ENCODE assay signal across 17 cellular contexts in the genomic region with DNA sequence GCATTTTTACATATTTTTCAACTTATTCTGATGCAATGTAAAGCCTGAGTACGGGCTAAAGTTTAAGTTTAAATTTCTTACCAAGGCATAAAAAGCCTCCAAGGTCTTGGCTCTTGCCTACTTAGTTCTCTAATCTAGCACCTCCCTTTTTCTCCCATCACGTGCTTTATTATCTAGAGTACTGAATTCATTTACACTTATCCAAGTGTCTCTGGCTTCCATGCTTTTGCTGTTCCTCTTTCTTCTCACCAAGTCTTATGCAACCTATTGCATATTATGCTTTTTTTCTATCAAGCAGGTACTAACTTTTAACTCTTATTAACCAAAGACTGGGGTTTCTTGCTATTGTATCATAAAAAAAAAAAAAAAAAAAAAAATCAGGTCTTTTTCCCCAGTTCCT. TPM values are rescaled to one million over a fixed set of nuclear protein-coding genes. Genes with fewer than 3 reads are reported as not detected.
A peak's percentile ranks its signal among the peaks of the same experiment; 100 is the strongest.
DNase-seq lines count a peak whose midpoint lies in the region; ATAC-seq and TF ChIP-seq lines count a peak whose summit lies in the region.
"Had no signal": no experiment of that assay in that cellular context is flagged by ENCODE, and none has a peak within 500 bp of the region (broad histone marks: within the 10 kb centered on the region; RNA-seq: fewer than 3 reads in every experiment).

No MANE protein-coding gene starts in this region.

- peak overlapping the region; percentile 19 for H3K4me3 Mint-ChIP-seq in T-helper 17 cell
- H3K4me3 Mint-ChIP-seq: B cell; CD4-positive, alpha-beta memory T cell; IgD-negative memory B cell; T-cell had no signal

- no peak for TF ChIP-seq POLR2A in ovary (IDR thresholded peaks at IDR 0.05)

- no peaks in the 10 kb centered on the region for H3K9me2 ChIP-seq in PC-3 (replicated peaks; ENCODE audit: low read length)

- no peak overlapping the region for H3K4me3 ChIP-seq in ovary
- H3K4me3 ChIP-seq in PC-3 (ENCODE audit: low read length): no peak overlapping the region

- no peaks in the 10 kb centered on the region for H3K27me3 Mint-ChIP-seq in T-helper 17 cell
- H3K27me3 Mint-ChIP-seq: B cell; CD4-positive, alpha-beta memory T cell; IgD-negative memory B cell; T-cell had no signal

- no peaks in the 10 kb centered on the region for H3K36me3 ChIP-seq in ovary
- no peaks in the 10 kb centered on the region for H3K36me3 ChIP-seq in PC-3 (ENCODE audit: low read depth, low read length)

- BruUV-seq in PC-3 (replicated peaks; lab: Mats Ljungman, UMichigan): no TSS peak

- H3K9ac ChIP-seq in PC-3 (ENCODE audit: low read length): no peak overlapping the region

- TF ChIP-seq EP300 in ovary (IDR thresholded peaks at IDR 0.05): no peak

- H2AFZ ChIP-seq in PC-3 (ENCODE audit: low read length): no peak overlapping the region

- no peaks in the 10 kb centered on the region for H3F3A ChIP-seq in PC-3 (ENCODE audit: low read length, unreplicated experiment)

- intact Hi-C loops in ovary (cut with DNase I) (loop anchor here in 1 of 4 donors (10.0 kb wide), 1 partner anchor 60 kb away; no protein-coding TSS in a partner anchor), PC-3 (cut with micrococcal nuclease) (no loop called here)

- no peaks in the 10 kb centered on the region for H4K20me1 ChIP-seq in PC-3 (ENCODE audit: low read length)

- H3K27me3 ChIP-seq in ovary (no peaks in the 10 kb centered on the region), PC-3 (ENCODE audit: low read length) (no peaks in the 10 kb centered on the region)

- H3K27ac ChIP-seq in ovary (no peak overlapping the region), PC-3 (ENCODE audit: low read length) (no peak overlapping the region)
- H3K27ac ChIP-seq: RWPE1 had no signal

- POLR2A ChIA-PET in PC-3 (lab: Charles Lee; ENCODE audit: unreplicated experiment): no interaction called here

- CTCF ChIA-PET in PC-3 (lab: Charles Lee): no interaction called here

- H3K4me1 Mint-ChIP-seq in T-helper 17 cell: peaks cover 22% of the 10 kb centered on the region

- H3K36me3 Mint-ChIP-seq in T-helper 17 cell (ENCODE audit: low read depth): peaks cover 2% of the 10 kb centered on the region

- ATAC-seq in T-helper 17 cell: no peak
- no peak for ATAC-seq in PC-3
- ATAC-seq: T-cell had no signal

- DNase-seq in Kasumi-1 (lab: John Stamatoyannopoulos, UW) (peak; percentile 35 to 39), NOMO-1 treated with DMSO at 0.1 percent for 48 hours (lab: John Stamatoyannopoulos, UW; ENCODE audit: unreplicated experiment) (peak; percentile 91), T-helper 17 cell (no peak), NCI-H2029 treated with DMSO at 0.1 percent for 48 hours (lab: John Stamatoyannopoulos, UW) (no peak), ovary (no peak), PC-3 (no peak)
- no peak for DNase-seq in activated T-cell treated with anti-CD3 and anti-CD28 coated beads, Interleukin-2, amount 50 U/mL, for 1 hour
- DNase-seq: Calu3; CD4-positive, alpha-beta memory T cell; DMS53; NCI-H1092; NCI-H146; NCI-H510A treated with DMSO at 0.1 percent for 48 hours; T-cell had no signal

- H3K4me2 ChIP-seq in PC-3 (ENCODE audit: low read length): no peak overlapping the region

- H3K79me2 ChIP-seq in PC-3 (ENCODE audit: low read length): no peaks in the 10 kb centered on the region

- TF ChIP-seq CTCF in ovary (IDR thresholded peaks at IDR 0.05): no peak
- TF ChIP-seq CTCF in PC-3 (conservative IDR thresholded peaks at IDR 0.05; ENCODE audit: low read depth, low read length): no peak

- peak overlapping the region; percentile 1 for H3K27ac Mint-ChIP-seq in T-helper 17 cell
- H3K27ac Mint-ChIP-seq: B cell had no signal

- H3K9me3 ChIP-seq in T-helper 17 cell (ENCODE audit: control insufficient read depth, low read length, poor library complexity, severe bottlenecking): no peaks in the 10 kb centered on the region
- H3K9me3 ChIP-seq in ovary: no peaks in the 10 kb centered on the region
- H3K9me3 ChIP-seq in PC-3 (ENCODE audit: low read length): no peaks in the 10 kb centered on the region

- WGBS in ovary, 3 donors: 63 to 81% (median 64%) methylated on average over 2 of the region's 2 CpGs

- H3K4me1 ChIP-seq in ovary (ENCODE audit: insufficient read depth) (no peaks in the 10 kb centered on the region), PC-3 (ENCODE audit: insufficient read depth, low read length) (no peaks in the 10 kb centered on the region)

RNA-seq across cellular contexts. Expression of gene SSH2, which starts 45.0 kb away (rescaled TPM):
- 10 to 100 TPM; 72.2 to 72.7 TPM for total RNA-seq in T-helper 17 cell
- 10 to 100 TPM in 4 of 7 donors, 1 to 10 TPM in 3; 7.3 to 13.0 (median 11.8) TPM for total RNA-seq in ovary
- 10 to 100 TPM in 1 of 2 donors, 1 to 10 TPM in 1; 4.2 to 12.5 TPM for polyA plus RNA-seq in ovary
- total RNA-seq in PC-3 (2014; rRNA removed): 8.5 and 11.8 TPM in 2 replicates

RNA-seq across cellular contexts. Expression of gene EFCAB5, which starts 56.4 kb away (rescaled TPM):
- total RNA-seq in T-helper 17 cell (under 1 TPM in 1 of 2 donors, not detected in 1; 0.55 TPM), ovary (under 1 TPM in 2 of 7 donors, not detected in 5; 0.11 to 0.13 TPM), PC-3 (2014; rRNA removed) (0.07 TPM in 1 of 2 replicates, not detected in the other)
- under 1 TPM; 0.05 to 0.32 TPM for polyA plus RNA-seq in ovary
- polyA plus RNA-seq: IgD-negative memory B cell had no signal

Comparison
In these comparisons a context has a peak if more than half of its experiments do, and no peak if none do; other contexts are left out.
1. DNase-seq: peak in Kasumi-1 (2 of 2) and NOMO-1 treated with DMSO at 0.1 percent for 48 hours (single experiment); none in T-helper 17 cell (0 of 3), activated T-cell treated with anti-CD3 and anti-CD28 coated beads, Interleukin-2, amount 50 U/mL, for 1 hour (single experiment), NCI-H2029 treated with DMSO at 0.1 percent for 48 hours (single experiment), ovary (0 of 5) and PC-3 (single experiment).